In the genomic region with DNA sequence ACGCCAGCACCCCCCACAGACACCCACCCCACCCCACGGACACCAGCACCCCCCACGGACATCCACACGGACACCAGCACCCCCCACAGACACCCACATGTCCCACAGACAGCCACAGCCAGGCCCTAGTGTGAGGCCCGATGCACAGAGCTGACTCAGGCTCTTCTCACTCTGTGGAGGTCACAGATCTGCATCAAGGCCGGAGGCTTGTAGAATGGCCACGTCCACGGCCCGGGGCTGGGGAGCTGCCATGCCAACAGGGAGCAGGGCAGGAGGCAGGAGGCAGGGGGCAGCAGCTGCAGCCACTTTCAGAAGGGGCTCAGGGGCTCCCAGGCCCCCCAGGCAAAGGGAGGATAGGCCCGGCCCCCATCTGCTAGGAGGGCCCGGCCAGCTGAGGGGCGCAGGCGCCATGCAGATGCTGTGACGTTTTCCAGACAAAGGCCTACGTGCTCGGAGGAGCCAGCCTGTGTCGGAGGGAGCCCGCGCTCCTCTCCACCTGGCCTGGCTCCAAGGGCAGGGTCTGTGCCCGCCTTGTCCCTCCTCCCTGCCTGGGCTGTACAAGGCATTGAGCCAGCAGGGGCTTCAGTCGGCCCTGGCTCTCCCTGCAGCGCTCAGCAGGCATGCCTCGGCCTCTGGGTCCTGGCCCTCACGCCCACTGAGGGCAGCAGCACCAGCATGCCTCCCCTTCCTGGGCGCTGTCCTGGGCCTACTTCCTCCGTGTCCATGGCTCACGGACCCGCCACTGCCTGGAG, we compare ENCODE assay signal across 17 cellular contexts.
DNase-seq lines count a peak whose midpoint lies in the region; ATAC-seq and TF ChIP-seq lines count a peak whose summit lies in the region.
"Had no signal": no experiment of that assay in that cellular context is flagged by ENCODE, and none has a peak within 500 bp of the region (broad histone marks: within the 10 kb centered on the region; RNA-seq: fewer than 3 reads in every experiment).

No MANE protein-coding gene starts in this region.

- DNase-seq in H9, result no peak
- no peak for DNase-seq in RWPE1 (ENCODE audit: low spot score)
- DNase-seq in caudate nucleus (lab: John Stamatoyannopoulos, UW), result no peak
- DNase-seq in psoas muscle, result peak in 1 of 2 donors; percentile 21
- no peak for DNase-seq in GF-D8 (lab: John Stamatoyannopoulos, UW)
- DNase-seq in transverse colon, result no peak
- DNase-seq in NCI-H1092 (lab: John Stamatoyannopoulos, UW), result no peak
- DNase-seq: BE2C; CD4-positive, alpha-beta memory T cell; DMS79; EL; HCEC 1CT; HFFc6 had no signal

- no peak overlapping the region for H2BK12ac ChIP-seq in H9 (ENCODE audit: insufficient read length, low read depth, low read length)

- no peaks in the 10 kb centered on the region for H3K9me3 Mint-ChIP-seq in H9
- H3K9me3 Mint-ChIP-seq: HFFc6 had no signal

- intact Hi-C loops in psoas muscle (cut with DNase I), result no loop called here
- intact Hi-C loops in transverse colon (cut with DNase I; ENCODE audit: low total_unique reads), result no loop called here

- H3K4me1 ChIP-seq in H9 (ENCODE audit: insufficient read depth, low read length) (no peaks in the 10 kb centered on the region), psoas muscle (no peaks in the 10 kb centered on the region), transverse colon (no peaks in the 10 kb centered on the region)
- H3K4me1 ChIP-seq: A549, BE2C had no signal

- H3K4me2 ChIP-seq in H9 (ENCODE audit: insufficient read depth, insufficient read length, low read length), result no peak overlapping the region
- H3K4me2 ChIP-seq: A549 had no signal

- H3K27me3 ChIP-seq in H9 (ENCODE audit: insufficient read depth, low read length) (no peaks in the 10 kb centered on the region), psoas muscle (ENCODE audit: insufficient read depth in 3 of 3, low read length in 2 of 3) (no peaks in the 10 kb centered on the region), transverse colon (no peaks in the 10 kb centered on the region)
- H3K27me3 ChIP-seq: BE2C had no signal

- H4K5ac ChIP-seq in H9 (ENCODE audit: insufficient read length, low read depth, low read length), result no peak overlapping the region

- no peak overlapping the region for H3K4me3 ChIP-seq in psoas muscle
- no peak overlapping the region for H3K4me3 ChIP-seq in transverse colon
- H3K4me3 ChIP-seq: A549 had no signal

- CTCF ChIA-PET in RWPE1 (lab: Yijun Ruan, JAX), result interaction anchor here (0.7 kb wide), 1 partner anchor 873 kb away, joined by 5 read pairs; no protein-coding TSS in a partner anchor

- no peak overlapping the region for H2BK120ac ChIP-seq in H9 (ENCODE audit: low read depth, low read length, poor library complexity, severe bottlenecking)

- in situ Hi-C loops in transverse colon (cut with MboI; ENCODE audit: low pct_ligation_motif_present in 1 of 4, low pct_unique_long_range_greater_than_20kb in 1 of 4, low sequenced_read_pairs in 3 of 4), result no loop called here

- H3K4me1 Mint-ChIP-seq in H9, result peaks cover 5 to 9% of the 10 kb centered on the region in 2 experiments; a peak in 3 of 4 replicates

- H3K23me2 ChIP-seq in H9 (ENCODE audit: insufficient read length, low read depth, low read length, poor library complexity, severe bottlenecking), result no peaks in the 10 kb centered on the region

- H3K36me3 Mint-ChIP-seq in H9 (ENCODE audit: insufficient read depth in 1 of 3, low read depth in 3 of 3), result peaks cover 3 to 12% (median 4%) of the 10 kb centered on the region in 3 experiments; a peak in 4 of 7 replicates

- no peaks in the 10 kb centered on the region for H3K79me1 ChIP-seq in H9 (ENCODE audit: insufficient read depth, low read depth, low read length, poor library complexity, severe bottlenecking)

- no peak overlapping the region for H3K23ac ChIP-seq in H9 (ENCODE audit: insufficient read length, low read depth, low read length)

- no peak overlapping the region for H2BK5ac ChIP-seq in H9 (ENCODE audit: insufficient read length, low read length)

- ATAC-seq in psoas muscle, result no peak
- ATAC-seq in GM21576 (IDR thresholded peaks at IDR 0.05; ENCODE audit: unreplicated experiment), result no peak
- ATAC-seq: A549 had no signal

- TF ChIP-seq EP300 in transverse colon (IDR thresholded peaks at IDR 0.05; ENCODE audit: low read depth), result no peak

- peaks cover 3% of the 10 kb centered on the region for H4K20me1 ChIP-seq in H9 (ENCODE audit: control insufficient read depth, insufficient read depth, insufficient read length)

- H2BK15ac ChIP-seq in H9 (ENCODE audit: low read depth, low read length), result no peak overlapping the region

- WGBS in H9 (ENCODE audit: extremely low coverage, insufficient read length, low lambda C conversion rate), result no CpG with 5 or more reads among the region's 28 CpGs
- WGBS in psoas muscle, 3 donors, result 80 to 82% (median 81%) methylated on average over 28 of the region's 28 CpGs
- 84% methylated on average over 25 of the region's 28 CpGs; no CpG with 5 or more reads in 1 of the 2 donors for whole genome bisulfite sequencing in transverse colon (ENCODE audit: low coverage in 1 of 2), 2 donors

- H4K91ac ChIP-seq in H9 (ENCODE audit: insufficient read length, low read depth, low read length), result no peak overlapping the region

- no peak overlapping the region for H2BK20ac ChIP-seq in H9 (ENCODE audit: low read depth, low read length, poor library complexity, severe bottlenecking)

- H2AFZ ChIP-seq in H9 (ENCODE audit: low read length), result no peak overlapping the region

- H3K36me3 ChIP-seq in psoas muscle (ENCODE audit: insufficient read depth in 1 of 2, low read depth in 1 of 2) (peaks cover 0 to 91% of the 10 kb centered on the region in 2 donors), transverse colon (peaks cover 0 to 8% (median 0%) of the 10 kb centered on the region in 4 donors)

- peak overlapping the region; percentile 4; the same call in 1 of the 2 replicates for H3K14ac ChIP-seq in H9 (ENCODE audit: insufficient read depth, low read length)

- no peaks in the 10 kb centered on the region for H3K27me3 Mint-ChIP-seq in H9 (ENCODE audit: low read depth)
- H3K27me3 Mint-ChIP-seq: CD4-positive, alpha-beta memory T cell had no signal

- POLR2A ChIA-PET in RWPE1 (lab: Yijun Ruan, JAX; ENCODE audit: low non-redundant PET), result no interaction called here

- no peak overlapping the region for H4K8ac ChIP-seq in H9 (replicated peaks; ENCODE audit: insufficient read length, low read depth, low read length)

- no peak for TF ChIP-seq POLR2A in transverse colon (IDR thresholded peaks at IDR 0.05)

- no peak overlapping the region for H3K9ac ChIP-seq in H9 (ENCODE audit: extremely low read depth, insufficient read length, low read length)

- H2AK5ac ChIP-seq in H9 (ENCODE audit: insufficient read length, low read length), result no peak overlapping the region

- TF ChIP-seq CTCF in H9 (conservative IDR thresholded peaks at IDR 0.05), result no peak
- no peak for TF ChIP-seq CTCF in RWPE1 (conservative IDR thresholded peaks at IDR 0.05; ENCODE audit: low read depth)
- TF ChIP-seq CTCF in psoas muscle (IDR thresholded peaks at IDR 0.05), result no peak
- TF ChIP-seq CTCF in transverse colon (IDR thresholded peaks at IDR 0.05), result no peak

- H3K27ac ChIP-seq in H9 (ENCODE audit: insufficient read length, low read depth, low read length) (no peak overlapping the region), RWPE1 (peak overlapping the region; percentile 88), caudate nucleus (ENCODE audit: low read depth, low read length) (peak overlapping the region; percentile 44), psoas muscle (peak overlapping the region; percentile 42), transverse colon (no peak overlapping the region)
- H3K27ac ChIP-seq: A549, C4-2B, HL-60 had no signal

- H3K79me2 ChIP-seq in H9 (ENCODE audit: insufficient read depth, low read length), result no peaks in the 10 kb centered on the region

- H3K4me3 Mint-ChIP-seq in H9, result no peak overlapping the region
- H3K4me3 Mint-ChIP-seq: HFFc6 had no signal

- no peak overlapping the region for H3K18ac ChIP-seq in H9 (ENCODE audit: insufficient read length, low read depth, low read length)

- H3K27ac Mint-ChIP-seq in H9, result peak overlapping the region in 1 of 3 experiments; percentile 85; a peak in 2 of 7 replicates
- H3K27ac Mint-ChIP-seq: CD4-positive, alpha-beta memory T cell; HFFc6 had no signal

- no peaks in the 10 kb centered on the region for H3K9me3 ChIP-seq in H9 (ENCODE audit: control insufficient read depth, low read depth, low read length)
- H3K9me3 ChIP-seq in psoas muscle, result no peaks in the 10 kb centered on the region
- no peaks in the 10 kb centered on the region for H3K9me3 ChIP-seq in transverse colon
- H3K9me3 ChIP-seq: A549, BE2C had no signal

- H3K56ac ChIP-seq in H9 (ENCODE audit: insufficient read length, low read depth, low read length), result no peak overlapping the region

- no peak overlapping the region for H3T11ph ChIP-seq in H9 (ENCODE audit: low read length)

- no peak overlapping the region for H3K4ac ChIP-seq in H9 (ENCODE audit: low read depth, low read length)

Comparison
In these comparisons a context has a peak if more than half of its experiments do, and no peak if none do; other contexts are left out.
1. H3K27ac ChIP-seq: peak in RWPE1 (single experiment), caudate nucleus (single experiment) and psoas muscle (single experiment); none in H9 (single experiment) and transverse colon (0 of 4).